6 cellular contexts compared by ENCODE assay signal in the genomic region with DNA sequence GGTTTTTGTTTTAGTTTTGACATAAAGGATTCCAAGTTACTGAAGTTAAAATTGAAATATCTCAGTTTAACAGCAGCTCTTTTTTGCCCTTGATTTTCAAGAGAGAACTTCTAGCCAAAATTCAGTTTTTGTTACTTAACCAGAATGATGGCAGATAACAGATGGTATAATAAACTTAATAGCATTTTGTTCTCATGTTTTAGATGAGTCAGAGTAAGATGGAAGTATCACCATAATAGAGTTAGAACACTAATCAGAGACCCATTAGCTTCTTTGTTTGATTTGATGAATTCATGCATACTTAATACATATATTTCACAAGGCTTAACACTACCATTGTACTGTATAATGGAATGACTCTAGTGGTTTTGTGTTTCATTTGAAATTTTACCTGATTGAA.
"Had no signal": no experiment of that assay in that cellular context is flagged by ENCODE, and none has a peak within 500 bp of the region (broad histone marks: within the 10 kb centered on the region; RNA-seq: fewer than 3 reads in every experiment).

No MANE protein-coding gene starts in this region.

- H3K4me3 ChIP-seq: GM23248, HAP-1 had no signal

- DNase-seq: GOT3, H7, KBM-7 had no signal

- H3K4me2 ChIP-seq: KMS-11 had no signal

- H3K27ac ChIP-seq: GM23248, KMS-11 had no signal

- H2AFZ ChIP-seq: GM23248 had no signal

- H3K9ac ChIP-seq: GM23248, KMS-11 had no signal

- H3K9me3 ChIP-seq: HAP-1 had no signal
